ENCODE assay signal across 34 cellular contexts in genomic region chr5:146872191-146872590, GRCh38. TPM values are rescaled to one million over a fixed set of nuclear protein-coding genes. Genes with fewer than 3 reads are reported as not detected.
"Had no signal": no experiment of that assay in that cellular context is flagged by ENCODE, and none has a peak within 500 bp of the region (broad histone marks: within the 10 kb centered on the region; RNA-seq: fewer than 3 reads in every experiment).

No MANE protein-coding gene starts in this region.

- ATAC-seq: activated CD8-positive, alpha-beta T cell treated with anti-CD3 and anti-CD28 coated beads for 36 hours; K562; PC-3 had no signal

- H3K36me3 ChIP-seq: cardiac muscle cell, Peyer's patch, SJSA1, WERI-Rb-1 had no signal

- H3K4me1 ChIP-seq: Peyer's patch, SJSA1 had no signal

- H3K9me3 Mint-ChIP-seq: activated CD4-positive, alpha-beta T cell treated with anti-CD3 and anti-CD28 coated beads, Interleukin-2, amount 10 ng/mL, durations not matched to agents 24 days and 14 days; activated CD8-positive, alpha-beta T cell treated with anti-CD3 and anti-CD28 coated beads for 36 hours; activated naive CD8-positive, alpha-beta T cell treated with anti-CD3 and anti-CD28 coated beads for 36 hours; activated T-cell treated with anti-CD3 and anti-CD28 coated beads, Interleukin-2, amount 50 U/mL, for 24 hours; activated T-helper 1 cell treated with anti-CD3 and anti-CD28 coated beads, Interleukin-12 subunit alpha, Interleukin-12 subunit beta, Interleukin-2, Interleukin-4 antibody, amounts not matched to agents 30 ng/mL and 10 ng/mL and 1 ng/mL, durations not matched to agents 14 hours and 24 hours and 36 hours; central memory CD8-positive, alpha-beta T cell had no signal

- DNase-seq: activated CD4-positive, alpha-beta T cell treated with anti-CD3 and anti-CD28 coated beads, Interleukin-2, amount 10 ng/mL, durations not matched to agents 24 days and 14 days; activated CD4-positive, alpha-beta T cell treated with anti-CD3 and anti-CD28 coated beads, Interleukin-2, amount 50 U/mL, for 4 hours; activated CD8-positive, alpha-beta T cell treated with anti-CD3 and anti-CD28 coated beads for 36 hours; activated effector memory CD4-positive, alpha-beta T cell treated with Interleukin-2 at 50 U/mL for 16 hours; activated naive CD4-positive, alpha-beta T cell treated with anti-CD3 and anti-CD28 coated beads, Interleukin-2, amount 50 U/mL, for 16 hours; activated naive CD8-positive, alpha-beta T cell treated with anti-CD3 and anti-CD28 coated beads for 36 hours; activated T-cell treated with anti-CD3 and anti-CD28 coated beads, Interleukin-2, amount 50 U/mL, for 24 hours; amniotic stem cell; aorta; NCI-H1092 treated with DMSO at 0.1 percent for 48 hours; NCI-H1417; NCI-H146; NCI-H187; NCI-H2029 treated with DMSO at 0.1 percent for 48 hours; NCI-H2107; NCI-H2171; NCI-H510A; NCI-H526; NCI-H748 treated with DMSO at 0.1 percent for 48 hours; NK-92 treated with Interleukin-12 subunit alpha and Interleukin-12 subunit beta, amount 100 ng/mL, for 24 hours; PC-3; Peyer's patch; RPMI8226; SHP77 treated with DMSO at 0.1 percent for 48 hours; SW 1271; T-helper 1 cell; T-helper 2 cell; T-helper 9 cell; WERI-Rb-1 had no signal

- H3K4me3 ChIP-seq: cardiac muscle cell, K562, Peyer's patch, SJSA1 had no signal

- H3K27me3 Mint-ChIP-seq: central memory CD8-positive, alpha-beta T cell had no signal

- H3K36me3 Mint-ChIP-seq: activated naive CD8-positive, alpha-beta T cell treated with anti-CD3 and anti-CD28 coated beads for 36 hours had no signal

- H3K4me3 Mint-ChIP-seq: activated CD4-positive, alpha-beta T cell treated with anti-CD3 and anti-CD28 coated beads, Interleukin-2, amount 10 ng/mL, durations not matched to agents 24 days and 14 days; activated CD8-positive, alpha-beta T cell treated with anti-CD3 and anti-CD28 coated beads for 36 hours; activated naive CD8-positive, alpha-beta T cell treated with anti-CD3 and anti-CD28 coated beads for 36 hours; activated T-cell treated with anti-CD3 and anti-CD28 coated beads, Interleukin-2, amount 50 U/mL, for 24 hours; activated T-helper 1 cell treated with anti-CD3 and anti-CD28 coated beads, Interleukin-12 subunit alpha, Interleukin-12 subunit beta, Interleukin-2, Interleukin-4 antibody, amounts not matched to agents 30 ng/mL and 10 ng/mL and 1 ng/mL, durations not matched to agents 14 hours and 24 hours and 36 hours; central memory CD8-positive, alpha-beta T cell had no signal

- H3K27ac ChIP-seq: cardiac muscle cell, Peyer's patch, SJSA1, WERI-Rb-1 had no signal

- H3K9me3 ChIP-seq: Peyer's patch, SJSA1 had no signal

- H3K27ac Mint-ChIP-seq: activated CD4-positive, alpha-beta T cell treated with anti-CD3 and anti-CD28 coated beads, Interleukin-2, amount 10 ng/mL, durations not matched to agents 24 days and 14 days; activated CD8-positive, alpha-beta T cell treated with anti-CD3 and anti-CD28 coated beads for 36 hours; activated naive CD8-positive, alpha-beta T cell treated with anti-CD3 and anti-CD28 coated beads for 36 hours; activated T-cell treated with anti-CD3 and anti-CD28 coated beads, Interleukin-2, amount 50 U/mL, for 24 hours; activated T-helper 1 cell treated with anti-CD3 and anti-CD28 coated beads, Interleukin-12 subunit alpha, Interleukin-12 subunit beta, Interleukin-2, Interleukin-4 antibody, amounts not matched to agents 30 ng/mL and 10 ng/mL and 1 ng/mL, durations not matched to agents 14 hours and 24 hours and 36 hours had no signal

RNA-seq across cellular contexts. Expression of gene PPP2R2B, which starts 6.4 kb away (rescaled TPM):
- total RNA-seq: activated CD4-positive, alpha-beta T cell treated with anti-CD3 and anti-CD28 coated beads, Interleukin-2, amount 10 ng/mL, durations not matched to agents 24 days and 14 days; activated T-helper 1 cell treated with anti-CD3 and anti-CD28 coated beads, Interleukin-12 subunit alpha, Interleukin-12 subunit beta, Interleukin-2, Interleukin-4 antibody, amounts not matched to agents 30 ng/mL and 10 ng/mL and 1 ng/mL, durations not matched to agents 14 hours and 24 hours and 36 hours; K562; PC-3 had no signal
- polyA plus RNA-seq: K562 had no signal
